9 cellular contexts compared by ENCODE assay signal in the genomic region with DNA sequence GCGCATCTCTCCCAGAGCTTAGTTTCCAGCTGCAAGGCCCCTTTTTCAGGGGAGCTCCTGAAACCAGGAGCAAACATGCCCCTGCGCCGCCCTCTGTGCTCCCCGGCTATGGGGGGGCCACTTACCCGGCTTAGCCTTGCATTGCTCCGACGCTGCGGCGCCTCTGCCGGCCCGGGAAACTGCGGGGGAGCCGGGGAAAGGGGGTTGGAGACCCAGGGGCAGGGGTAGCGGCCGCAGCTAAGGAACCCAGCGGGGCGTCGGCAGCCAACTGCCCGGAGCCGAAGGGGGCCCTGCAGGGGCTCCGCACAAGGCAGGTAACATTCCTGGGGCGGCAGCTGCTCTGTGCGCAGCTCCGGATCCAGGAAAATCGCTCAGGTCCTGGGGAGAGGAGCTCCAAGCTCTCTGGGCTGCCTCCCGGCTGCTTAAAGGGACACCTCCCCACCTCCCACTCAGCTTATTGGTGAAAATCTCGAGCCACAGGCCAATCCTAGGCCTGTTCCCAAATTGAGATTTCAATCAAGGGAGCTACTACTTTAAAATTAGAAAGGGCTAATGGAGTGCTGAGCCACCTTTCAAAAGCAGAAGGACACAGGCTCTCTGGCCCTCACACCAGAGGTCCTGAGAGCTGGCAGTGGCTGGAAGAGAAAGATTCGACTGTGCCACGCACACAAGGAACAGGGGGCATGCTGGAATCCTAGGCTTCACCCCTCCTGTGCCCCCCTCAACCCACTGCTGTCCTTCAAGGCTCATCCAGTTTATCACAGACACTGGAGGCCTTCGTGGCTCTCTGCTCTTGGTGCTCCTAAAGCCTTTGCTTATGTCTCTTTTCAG. TPM values are rescaled to one million over a fixed set of nuclear protein-coding genes. Genes with fewer than 3 reads are reported as not detected.
DNase-seq lines count a peak whose midpoint lies in the region; ATAC-seq and TF ChIP-seq lines count a peak whose summit lies in the region.
"Had no signal": no experiment of that assay in that cellular context is flagged by ENCODE, and none has a peak within 500 bp of the region (broad histone marks: within the 10 kb centered on the region; RNA-seq: fewer than 3 reads in every experiment).

No MANE protein-coding gene starts in this region.

- peak overlapping the region; percentile 82 for H3K4me2 ChIP-seq in neural progenitor cell

- no peaks in the 10 kb centered on the region for H4K20me1 ChIP-seq in neural progenitor cell (ENCODE audit: low read depth)

- H3K9me3 ChIP-seq in neural progenitor cell (ENCODE audit: low read depth): peaks cover 10% of the 10 kb centered on the region

- H3K27ac ChIP-seq in neural progenitor cell: no peak overlapping the region

- peak; percentile 87 for ATAC-seq in Right ventricle myocardium inferior
- ATAC-seq in HG03280 (IDR thresholded peaks at IDR 0.05; ENCODE audit: unreplicated experiment): no peak

- TF ChIP-seq CTCF in WI38 (IDR thresholded peaks at IDR 0.05; ENCODE audit: low read depth, low read length) (no peak), neural progenitor cell (IDR thresholded peaks at IDR 0.05) (no peak)

- H3K4me1 ChIP-seq in neural progenitor cell: peaks cover 38% of the 10 kb centered on the region

- peak overlapping the region; percentile 79 for H3K4me3 Mint-ChIP-seq in neural progenitor cell

- H3F3A ChIP-seq in neural progenitor cell (ENCODE audit: low read depth): peaks cover 14% of the 10 kb centered on the region

- H3K4me3 ChIP-seq in WI38 (ENCODE audit: low read depth, low read length) (peak overlapping the region; percentile 70), neural progenitor cell (peak overlapping the region; percentile 57)

- peaks cover 33% of the 10 kb centered on the region for H3K4me1 Mint-ChIP-seq in neural progenitor cell

- H2AFZ ChIP-seq in neural progenitor cell (replicated peaks): peak overlapping the region; percentile 77

- H3K9ac ChIP-seq in neural progenitor cell: no peak overlapping the region

- peaks cover 5% of the 10 kb centered on the region for H3K79me2 ChIP-seq in neural progenitor cell (ENCODE audit: low read depth)

- DNase-seq in AG08395 (ENCODE audit: low spot score) (peak; percentile 76), Right ventricle myocardium inferior (ENCODE audit: missing footprints) (peak; percentile 71), neural progenitor cell (ENCODE audit: low spot score) (peak; percentile 80), RKO (ENCODE audit: low spot score) (no peak)
- DNase-seq in stimulated activated naive CD4-positive, alpha-beta T cell treated with Interleukin-2 at 50 U/mL for 16 hours (lab: John Stamatoyannopoulos, UW): no peak
- DNase-seq in activated CD4-positive, alpha-beta T cell treated with anti-CD3 and anti-CD28 coated beads for 48 hours: no peak
- DNase-seq: NCI-H1694 had no signal

- no peak overlapping the region for H3K27ac Mint-ChIP-seq in neural progenitor cell

- H3K36me3 ChIP-seq in neural progenitor cell: no peaks in the 10 kb centered on the region

- H3K27me3 ChIP-seq in neural progenitor cell: no peaks in the 10 kb centered on the region

- intact Hi-C loops in Right ventricle myocardium inferior (cut with DNase I): loop anchor here (2.0 to 10.0 kb wide), 6 partner anchors 46 to 236 kb away; no protein-coding TSS in a partner anchor

- H3K27me3 Mint-ChIP-seq in neural progenitor cell (ENCODE audit: insufficient read depth, low read depth): no peaks in the 10 kb centered on the region

- H3K9me3 Mint-ChIP-seq in neural progenitor cell: peaks cover 12% of the 10 kb centered on the region

- H3K36me3 Mint-ChIP-seq in neural progenitor cell: peaks cover 3% of the 10 kb centered on the region

RNA-seq across cellular contexts. Expression of gene PRICKLE2, which starts 42.7 kb away (rescaled TPM):
- 7.7 TPM for total RNA-seq in Right ventricle myocardium inferior
- 10.7 and 11.5 TPM in 2 replicates for total RNA-seq in neural progenitor cell (ENCODE audit: low replicate concordance)

Comparison
In these comparisons a context has a peak if more than half of its experiments do, and no peak if none do; other contexts are left out.
1. DNase-seq: peak in AG08395 (single experiment), Right ventricle myocardium inferior (single experiment) and neural progenitor cell (single experiment); none in RKO (single experiment), stimulated activated naive CD4-positive, alpha-beta T cell treated with Interleukin-2 at 50 U/mL for 16 hours (single experiment) and activated CD4-positive, alpha-beta T cell treated with anti-CD3 and anti-CD28 coated beads for 48 hours (single experiment).